Comparison of ENCODE assay signal across 29 cellular contexts in the genomic region with DNA sequence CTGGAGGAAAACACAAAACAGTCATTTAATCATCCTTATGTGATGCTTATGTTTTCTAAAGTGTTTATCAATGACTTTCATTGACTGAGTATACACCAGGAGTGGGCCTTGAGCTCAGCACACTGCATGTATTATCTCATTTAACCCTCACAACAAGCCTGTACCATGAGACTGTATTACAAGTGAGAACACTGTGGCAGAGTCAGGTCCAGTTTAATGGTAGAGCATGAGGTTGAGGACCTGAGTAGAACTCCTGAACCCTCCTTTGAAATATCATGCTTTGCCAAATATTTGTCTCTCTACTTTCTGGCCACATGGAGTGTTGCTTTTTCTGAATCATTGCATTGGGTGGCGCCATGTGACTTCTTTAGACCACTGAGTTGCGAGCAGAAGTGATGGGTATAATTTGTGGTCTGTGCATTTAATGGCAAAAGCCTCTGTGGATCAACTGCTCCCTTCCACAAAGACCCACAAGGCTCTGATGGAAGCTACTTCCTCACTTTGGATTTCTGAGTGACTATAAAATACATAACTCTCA.
DNase-seq lines count a peak whose midpoint lies in the region; ATAC-seq, FAIRE-seq and TF ChIP-seq lines count a peak whose summit lies in the region.
"Had no signal": no experiment of that assay in that cellular context is flagged by ENCODE, and none has a peak within 500 bp of the region (broad histone marks: within the 10 kb centered on the region; RNA-seq: fewer than 3 reads in every experiment).

No MANE protein-coding gene starts in this region.

- FAIRE-seq in GM12891 (lab: Jason Lieb, UNC) = no peak
- FAIRE-seq: K562, TTC549 had no signal

- H3K4me3 ChIP-seq in HUES48 (ENCODE audit: low read depth, low read length) (peak overlapping the region; percentile 34; the same call in 1 of the 2 replicates), tibial artery (no peak overlapping the region), aorta (ENCODE audit: low read length in 2 of 2) (no peak overlapping the region)
- H3K4me3 ChIP-seq: BLaER1, gastrocnemius medialis, K562 had no signal

- ATAC-seq in T-helper 17 cell = no peak
- ATAC-seq in aorta (ENCODE audit: low FRiP score) = no peak
- no peak for ATAC-seq in activated T-cell treated with anti-CD3 and anti-CD28 coated beads, Interleukin-2, amount 50 U/mL, for 4 hours
- ATAC-seq: gastrocnemius medialis, K562, right cardiac atrium had no signal

- no peak overlapping the region for H3K9ac ChIP-seq in HUES48 (ENCODE audit: low read depth, low read length)
- H3K9ac ChIP-seq: BLaER1 had no signal

- DNase-seq in GM12891 (ENCODE audit: insufficient read length, low spot score) (no peak), NOMO-1 (lab: John Stamatoyannopoulos, UW; ENCODE audit: unreplicated experiment in 2 of 2) (peak; percentile 62 to 83), tibial artery (no peak), T-helper 17 cell (no peak), aorta (no peak)
- no peak for DNase-seq in activated T-cell treated with anti-CD3 and anti-CD28 coated beads, Interleukin-2, amount 50 U/mL, for 4 hours
- DNase-seq: activated CD4-positive, alpha-beta memory T cell treated with anti-CD3 and anti-CD28 coated beads, Interleukin-2, amount 10 ng/mL, durations not matched to agents 7 days and 5 days; activated CD8-positive, alpha-beta memory T cell treated with anti-CD3 and anti-CD28 coated beads, Interleukin-2, amount 50 U/mL, for 48 hours; anterior cingulate cortex; COR-L47; dermis blood vessel endothelial cell; DMS79 treated with DMSO at 0.1 percent for 48 hours; gastrocnemius medialis; GOT3; hypothalamus; immature natural killer cell; mesenchymal stem cell; NCI-H446 treated with DMSO at 0.1 percent for 48 hours; posterior cingulate gyrus; right cardiac atrium; stimulated activated CD4-positive, alpha-beta T cell treated with anti-CD3 and anti-CD28 coated beads, Interleukin-2, amount 100 ng/mL, for 48 hours had no signal

- 70 to 75% methylated on average over 2 of the region's 2 CpGs for WGBS in aorta, 2 donors

- no peak for TF ChIP-seq POLR2A in GM12891 (IDR thresholded peaks at IDR 0.05; ENCODE audit: low read depth, low read length)

- H3K27me3 ChIP-seq in HUES48 (ENCODE audit: control insufficient read depth, insufficient read depth, low read length) = peaks cover 41% of the 10 kb centered on the region
- H3K27me3 ChIP-seq in tibial artery = no peaks in the 10 kb centered on the region
- no peaks in the 10 kb centered on the region for H3K27me3 ChIP-seq in aorta (ENCODE audit: control insufficient read depth in 1 of 2, insufficient read depth in 2 of 2, low read length in 1 of 2)
- H3K27me3 ChIP-seq: BLaER1, gastrocnemius medialis had no signal

- peaks cover 25% of the 10 kb centered on the region for H3K4me1 ChIP-seq in HUES48 (ENCODE audit: control insufficient read depth, insufficient read depth, low read length)
- H3K4me1 ChIP-seq in tibial artery = no peaks in the 10 kb centered on the region
- no peaks in the 10 kb centered on the region for H3K4me1 ChIP-seq in aorta (ENCODE audit: control insufficient read depth in 1 of 2, insufficient read depth in 2 of 2, low read length in 2 of 2)
- H3K4me1 ChIP-seq: BLaER1, gastrocnemius medialis had no signal

- H3K27ac Mint-ChIP-seq in dendritic cell treated with granulocyte-macrophage colony-stimulating factor and Interleukin-4, amounts not matched to agents 40 ng/mL and 50 ng/mL, for 4 days = peak overlapping the region; percentile 41
- H3K27ac Mint-ChIP-seq in T-helper 17 cell = no peak overlapping the region
- H3K27ac Mint-ChIP-seq: activated CD4-positive, alpha-beta memory T cell treated with anti-CD3 and anti-CD28 coated beads, Interleukin-2, amount 10 ng/mL, durations not matched to agents 7 days and 5 days; activated naive CD4-positive, alpha-beta T cell treated with anti-CD3 and anti-CD28 coated beads, Interleukin-2, amount 50 U/mL, for 24 hours; activated T-helper 17 cell treated with anti-CD3 and anti-CD28 coated beads, Interleukin-2, amount 50 U/mL, for 72 hours; immature natural killer cell; type B pancreatic cell had no signal

- no peaks in the 10 kb centered on the region for H3K36me3 Mint-ChIP-seq in dendritic cell treated with granulocyte-macrophage colony-stimulating factor and Interleukin-4, amounts not matched to agents 40 ng/mL and 50 ng/mL, for 4 days (ENCODE audit: low read depth)
- no peaks in the 10 kb centered on the region for H3K36me3 Mint-ChIP-seq in T-helper 17 cell (ENCODE audit: low read depth)
- H3K36me3 Mint-ChIP-seq in activated T-cell treated with anti-CD3 and anti-CD28 coated beads, Interleukin-2, amount 50 U/mL, for 4 hours (ENCODE audit: insufficient read depth) = peaks cover 6% of the 10 kb centered on the region
- H3K36me3 Mint-ChIP-seq: immature natural killer cell, type B pancreatic cell had no signal

- TF ChIP-seq CTCF in tibial artery (IDR thresholded peaks at IDR 0.05) = no peak

- no peak overlapping the region for H3K4me3 Mint-ChIP-seq in dendritic cell treated with granulocyte-macrophage colony-stimulating factor and Interleukin-4, amounts not matched to agents 40 ng/mL and 50 ng/mL, for 4 days
- H3K4me3 Mint-ChIP-seq in T-helper 17 cell = no peak overlapping the region
- H3K4me3 Mint-ChIP-seq in activated T-cell treated with anti-CD3 and anti-CD28 coated beads, Interleukin-2, amount 50 U/mL, for 4 hours = no peak overlapping the region
- H3K4me3 Mint-ChIP-seq: activated CD4-positive, alpha-beta memory T cell treated with anti-CD3 and anti-CD28 coated beads, Interleukin-2, amount 10 ng/mL, durations not matched to agents 7 days and 5 days; activated naive CD4-positive, alpha-beta T cell treated with anti-CD3 and anti-CD28 coated beads, Interleukin-2, amount 50 U/mL, for 24 hours; activated T-helper 17 cell treated with anti-CD3 and anti-CD28 coated beads, Interleukin-2, amount 50 U/mL, for 72 hours; immature natural killer cell; type B pancreatic cell had no signal

- 0 out of 2 replicates have a peak, but pooled peaks cover 2% of the 10 kb centered on the region for H3K9me3 ChIP-seq in HUES48 (ENCODE audit: control insufficient read depth, insufficient read depth, low read length)
- no peaks in the 10 kb centered on the region for H3K9me3 ChIP-seq in tibial artery
- no peaks in the 10 kb centered on the region for H3K9me3 ChIP-seq in T-helper 17 cell (ENCODE audit: control insufficient read depth, low read length, poor library complexity, severe bottlenecking)
- H3K9me3 ChIP-seq in aorta (ENCODE audit: control insufficient read depth, low read length) = peaks cover 2% of the 10 kb centered on the region
- H3K9me3 ChIP-seq: gastrocnemius medialis had no signal

- no peaks in the 10 kb centered on the region for H3K36me3 ChIP-seq in HUES48 (ENCODE audit: control insufficient read depth, insufficient read depth, low read length)
- no peaks in the 10 kb centered on the region for H3K36me3 ChIP-seq in tibial artery
- H3K36me3 ChIP-seq in aorta (ENCODE audit: control insufficient read depth in 1 of 2, insufficient read depth in 2 of 2, low read length in 1 of 2) = no peaks in the 10 kb centered on the region
- H3K36me3 ChIP-seq: BLaER1, gastrocnemius medialis had no signal

- H3K27ac ChIP-seq in HUES48 (ENCODE audit: low read depth, low read length) (peak overlapping the region; percentile 36), tibial artery (no peak overlapping the region), aorta (ENCODE audit: low read depth in 1 of 2, low read length in 2 of 2) (no peak overlapping the region)
- H3K27ac ChIP-seq: BLaER1, gastrocnemius medialis had no signal

- peaks cover 36% of the 10 kb centered on the region for H3K4me1 Mint-ChIP-seq in dendritic cell treated with granulocyte-macrophage colony-stimulating factor and Interleukin-4, amounts not matched to agents 40 ng/mL and 50 ng/mL, for 4 days (ENCODE audit: low read depth)
- H3K4me1 Mint-ChIP-seq in T-helper 17 cell = no peaks in the 10 kb centered on the region
- peaks cover 15% of the 10 kb centered on the region for H3K4me1 Mint-ChIP-seq in activated T-cell treated with anti-CD3 and anti-CD28 coated beads, Interleukin-2, amount 50 U/mL, for 4 hours (ENCODE audit: low read depth)
- H3K4me1 Mint-ChIP-seq: immature natural killer cell had no signal

- peaks cover 12% of the 10 kb centered on the region for H3K27me3 Mint-ChIP-seq in dendritic cell treated with granulocyte-macrophage colony-stimulating factor and Interleukin-4, amounts not matched to agents 40 ng/mL and 50 ng/mL, for 4 days
- H3K27me3 Mint-ChIP-seq in T-helper 17 cell = no peaks in the 10 kb centered on the region
- H3K27me3 Mint-ChIP-seq in activated T-cell treated with anti-CD3 and anti-CD28 coated beads, Interleukin-2, amount 50 U/mL, for 4 hours (ENCODE audit: low read depth) = no peaks in the 10 kb centered on the region
- H3K27me3 Mint-ChIP-seq: activated naive CD4-positive, alpha-beta T cell treated with anti-CD3 and anti-CD28 coated beads, Interleukin-2, amount 50 U/mL, for 24 hours; activated T-helper 17 cell treated with anti-CD3 and anti-CD28 coated beads, Interleukin-2, amount 50 U/mL, for 72 hours had no signal

- peaks cover 12% of the 10 kb centered on the region for H3K9me3 Mint-ChIP-seq in dendritic cell treated with granulocyte-macrophage colony-stimulating factor and Interleukin-4, amounts not matched to agents 40 ng/mL and 50 ng/mL, for 4 days
- H3K9me3 Mint-ChIP-seq in activated T-cell treated with anti-CD3 and anti-CD28 coated beads, Interleukin-2, amount 50 U/mL, for 4 hours = peaks cover 11% of the 10 kb centered on the region
- H3K9me3 Mint-ChIP-seq: activated T-helper 17 cell treated with anti-CD3 and anti-CD28 coated beads, Interleukin-2, amount 50 U/mL, for 72 hours; immature natural killer cell had no signal

- intact Hi-C loops in dendritic cell treated with granulocyte-macrophage colony-stimulating factor and Interleukin-4, amounts not matched to agents 40 ng/mL and 50 ng/mL, for 4 days (cut with micrococcal nuclease) = no loop called here
- intact Hi-C loops in tibial artery (cut with DNase I; ENCODE audit: low total_unique reads) (no loop called here), aorta (cut with DNase I) (no loop called here)

TF ChIP-seq in GM12891, 5 proteins besides CTCF, POLR2A, EP300 and RAD21:
- no peak for TF ChIP-seq POU2F2 (IDR thresholded peaks at IDR 0.05; ENCODE audit: low read depth, low read length)
- no peak for TF ChIP-seq SPI1 (IDR thresholded peaks at IDR 0.05; ENCODE audit: low read depth, low read length)
- no peak for TF ChIP-seq POLR2AphosphoS5 (IDR thresholded peaks at IDR 0.05; ENCODE audit: low read depth, low read length)
- TF ChIP-seq PAX5 (IDR thresholded peaks at IDR 0.05; ENCODE audit: insufficient read depth, low read length, severe bottlenecking) = peak; percentile 5
- TF ChIP-seq TAF1 (IDR thresholded peaks at IDR 0.05; ENCODE audit: low read depth, low read length) = no peak

Comparison
In these comparisons a context has a peak if more than half of its experiments do, and no peak if none do; other contexts are left out.
1. DNase-seq: peak in NOMO-1 (2 of 2); none in GM12891 (single experiment), tibial artery (0 of 2), T-helper 17 cell (0 of 3), aorta (0 of 2) and activated T-cell treated with anti-CD3 and anti-CD28 coated beads, Interleukin-2, amount 50 U/mL, for 4 hours (single experiment).